1 cellular context compared by ENCODE assay signal in the genomic region with DNA sequence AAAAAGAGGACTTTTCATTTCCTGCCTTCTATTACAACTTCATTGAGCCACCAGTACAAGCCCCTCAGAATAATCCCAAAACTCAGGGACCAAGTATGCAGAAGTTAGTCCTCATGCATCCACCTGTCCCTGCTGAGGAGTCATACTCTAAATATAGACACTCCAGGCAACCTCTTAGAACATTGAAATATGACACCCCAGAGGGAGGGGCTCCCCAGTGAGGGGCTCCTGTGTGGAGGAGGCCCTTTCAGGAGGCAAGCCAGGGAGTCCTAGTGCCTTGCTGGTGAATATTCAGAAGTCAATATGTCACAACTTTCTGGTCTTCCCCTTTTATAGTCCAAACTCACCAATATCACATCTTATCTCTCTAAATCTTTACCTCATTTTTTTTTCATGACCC.
TF ChIP-seq lines count a peak whose summit lies in the region.

No MANE protein-coding gene starts in this region.

TF ChIP-seq in GM23338, 12 proteins besides CTCF, POLR2A, EP300 and RAD21 (continued from another document):
- TF ChIP-seq, protein P1, sequence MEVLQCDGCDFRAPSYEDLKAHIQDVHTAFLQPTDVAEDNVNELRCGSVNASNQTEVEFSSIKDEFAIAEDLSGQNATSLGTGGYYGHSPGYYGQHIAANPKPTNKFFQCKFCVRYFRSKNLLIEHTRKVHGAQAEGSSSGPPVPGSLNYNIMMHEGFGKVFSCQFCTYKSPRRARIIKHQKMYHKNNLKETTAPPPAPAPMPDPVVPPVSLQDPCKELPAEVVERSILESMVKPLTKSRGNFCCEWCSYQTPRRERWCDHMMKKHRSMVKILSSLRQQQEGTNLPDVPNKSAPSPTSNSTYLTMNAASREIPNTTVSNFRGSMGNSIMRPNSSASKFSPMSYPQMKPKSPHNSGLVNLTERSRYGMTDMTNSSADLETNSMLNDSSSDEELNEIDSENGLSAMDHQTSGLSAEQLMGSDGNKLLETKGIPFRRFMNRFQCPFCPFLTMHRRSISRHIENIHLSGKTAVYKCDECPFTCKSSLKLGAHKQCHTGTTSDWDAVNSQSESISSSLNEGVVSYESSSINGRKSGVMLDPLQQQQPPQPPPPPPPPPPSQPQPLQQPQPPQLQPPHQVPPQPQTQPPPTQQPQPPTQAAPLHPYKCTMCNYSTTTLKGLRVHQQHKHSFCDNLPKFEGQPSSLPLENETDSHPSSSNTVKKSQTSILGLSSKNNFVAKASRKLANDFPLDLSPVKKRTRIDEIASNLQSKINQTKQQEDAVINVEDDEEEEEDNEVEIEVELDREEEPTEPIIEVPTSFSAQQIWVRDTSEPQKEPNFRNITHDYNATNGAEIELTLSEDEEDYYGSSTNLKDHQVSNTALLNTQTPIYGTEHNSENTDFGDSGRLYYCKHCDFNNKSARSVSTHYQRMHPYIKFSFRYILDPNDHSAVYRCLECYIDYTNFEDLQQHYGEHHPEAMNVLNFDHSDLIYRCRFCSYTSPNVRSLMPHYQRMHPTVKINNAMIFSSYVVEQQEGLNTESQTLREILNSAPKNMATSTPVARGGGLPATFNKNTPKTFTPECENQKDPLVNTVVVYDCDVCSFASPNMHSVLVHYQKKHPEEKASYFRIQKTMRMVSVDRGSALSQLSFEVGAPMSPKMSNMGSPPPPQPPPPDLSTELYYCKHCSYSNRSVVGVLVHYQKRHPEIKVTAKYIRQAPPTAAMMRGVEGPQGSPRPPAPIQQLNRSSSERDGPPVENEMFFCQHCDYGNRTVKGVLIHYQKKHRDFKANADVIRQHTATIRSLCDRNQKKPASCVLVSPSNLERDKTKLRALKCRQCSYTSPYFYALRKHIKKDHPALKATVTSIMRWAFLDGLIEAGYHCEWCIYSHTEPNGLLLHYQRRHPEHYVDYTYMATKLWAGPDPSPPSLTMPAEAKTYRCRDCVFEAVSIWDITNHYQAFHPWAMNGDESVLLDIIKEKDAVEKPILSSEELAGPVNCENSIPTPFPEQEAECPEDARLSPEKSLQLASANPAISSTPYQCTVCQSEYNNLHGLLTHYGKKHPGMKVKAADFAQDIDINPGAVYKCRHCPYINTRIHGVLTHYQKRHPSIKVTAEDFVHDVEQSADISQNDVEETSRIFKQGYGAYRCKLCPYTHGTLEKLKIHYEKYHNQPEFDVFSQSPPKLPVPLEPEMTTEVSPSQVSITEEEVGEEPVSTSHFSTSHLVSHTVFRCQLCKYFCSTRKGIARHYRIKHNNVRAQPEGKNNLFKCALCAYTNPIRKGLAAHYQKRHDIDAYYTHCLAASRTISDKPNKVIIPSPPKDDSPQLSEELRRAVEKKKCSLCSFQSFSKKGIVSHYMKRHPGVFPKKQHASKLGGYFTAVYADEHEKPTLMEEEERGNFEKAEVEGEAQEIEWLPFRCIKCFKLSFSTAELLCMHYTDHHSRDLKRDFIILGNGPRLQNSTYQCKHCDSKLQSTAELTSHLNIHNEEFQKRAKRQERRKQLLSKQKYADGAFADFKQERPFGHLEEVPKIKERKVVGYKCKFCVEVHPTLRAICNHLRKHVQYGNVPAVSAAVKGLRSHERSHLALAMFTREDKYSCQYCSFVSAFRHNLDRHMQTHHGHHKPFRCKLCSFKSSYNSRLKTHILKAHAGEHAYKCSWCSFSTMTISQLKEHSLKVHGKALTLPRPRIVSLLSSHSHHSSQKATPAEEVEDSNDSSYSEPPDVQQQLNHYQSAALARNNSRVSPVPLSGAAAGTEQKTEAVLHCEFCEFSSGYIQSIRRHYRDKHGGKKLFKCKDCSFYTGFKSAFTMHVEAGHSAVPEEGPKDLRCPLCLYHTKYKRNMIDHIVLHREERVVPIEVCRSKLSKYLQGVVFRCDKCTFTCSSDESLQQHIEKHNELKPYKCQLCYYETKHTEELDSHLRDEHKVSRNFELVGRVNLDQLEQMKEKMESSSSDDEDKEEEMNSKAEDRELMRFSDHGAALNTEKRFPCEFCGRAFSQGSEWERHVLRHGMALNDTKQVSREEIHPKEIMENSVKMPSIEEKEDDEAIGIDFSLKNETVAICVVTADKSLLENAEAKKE (CRISPR knock-in tag; IDR thresholded peaks at IDR 0.05), result no peak
- no peak for TF ChIP-seq ZNF331 (CRISPR knock-in tag; IDR thresholded peaks at IDR 0.05; ENCODE audit: low read depth)
- no peak for TF ChIP-seq EZH2 (IDR thresholded peaks at IDR 0.05; ENCODE audit: low read depth, unreplicated experiment)
- TF ChIP-seq EZH2phosphoT487 (IDR thresholded peaks at IDR 0.05; ENCODE audit: unreplicated experiment), result no peak
